12 cellular contexts compared by ENCODE assay signal in genomic region chr2:227407601-227408089, GRCh38. TPM values are rescaled to one million over a fixed set of nuclear protein-coding genes. Genes with fewer than 3 reads are reported as not detected.
A peak's percentile ranks its signal among the peaks of the same experiment; 100 is the strongest.
DNase-seq lines count a peak whose midpoint lies in the region; ATAC-seq, FAIRE-seq and TF ChIP-seq lines count a peak whose summit lies in the region.
"Had no signal": no experiment of that assay in that cellular context is flagged by ENCODE, and none has a peak within 500 bp of the region (broad histone marks: within the 10 kb centered on the region; RNA-seq: fewer than 3 reads in every experiment).

No MANE protein-coding gene starts in this region.

- H3K27ac ChIP-seq in naive thymus-derived CD4-positive, alpha-beta T cell (ENCODE audit: low read depth, low read length): no peak overlapping the region
- H3K27ac ChIP-seq in CD8-positive, alpha-beta memory T cell (ENCODE audit: low read depth, low read length): no peak overlapping the region
- H3K27ac ChIP-seq: cardiac muscle cell had no signal

- H3K4me1 Mint-ChIP-seq in naive thymus-derived CD4-positive, alpha-beta T cell: peaks cover 10 to 46% (median 37%) of the 10 kb centered on the region in 7 donors
- peaks cover 20 to 28% (median 21%) of the 10 kb centered on the region in 3 donors for H3K4me1 Mint-ChIP-seq in CD8-positive, alpha-beta memory T cell
- H3K4me1 Mint-ChIP-seq in naive thymus-derived CD8-positive, alpha-beta T cell: peaks cover 20 to 67% (median 54%) of the 10 kb centered on the region in 4 donors

- peak overlapping the region in 3 of 9 donors; percentile 10 to 57 (median 55) for H3K27ac Mint-ChIP-seq in naive thymus-derived CD4-positive, alpha-beta T cell
- peak overlapping the region in 1 of 8 donors; percentile 60 for H3K27ac Mint-ChIP-seq in CD8-positive, alpha-beta memory T cell
- peak overlapping the region in 5 of 10 donors; percentile 9 to 73 (median 36) for H3K27ac Mint-ChIP-seq in naive thymus-derived CD8-positive, alpha-beta T cell
- H3K27ac Mint-ChIP-seq: type B pancreatic cell had no signal

- DNase-seq in CD1c-positive myeloid dendritic cell (ENCODE audit: extremely low spot score): peak; percentile 86
- DNase-seq in NCI-H524 treated with DMSO at 0.1 percent for 48 hours (lab: John Stamatoyannopoulos, UW): peak; percentile 76
- peak; percentile 79 for DNase-seq in epithelial cell of esophagus (ENCODE audit: low read depth)
- peak in 1 of 9 donors; percentile 9 for DNase-seq in naive thymus-derived CD4-positive, alpha-beta T cell
- DNase-seq in GM12891 (ENCODE audit: insufficient read length, low spot score): no peak
- no peak for DNase-seq in CD8-positive, alpha-beta memory T cell
- DNase-seq in naive thymus-derived CD8-positive, alpha-beta T cell: no peak
- DNase-seq: stimulated activated CD4-positive, alpha-beta T cell treated with anti-CD3 and anti-CD28 coated beads, Interleukin-15, amount 100 ng/mL, for 24 hours had no signal

- H3K9me3 Mint-ChIP-seq in naive thymus-derived CD4-positive, alpha-beta T cell: no peaks in the 10 kb centered on the region
- no peaks in the 10 kb centered on the region for H3K9me3 Mint-ChIP-seq in CD8-positive, alpha-beta memory T cell
- no peaks in the 10 kb centered on the region for H3K9me3 Mint-ChIP-seq in naive thymus-derived CD8-positive, alpha-beta T cell
- H3K9me3 Mint-ChIP-seq: type B pancreatic cell had no signal

- CTCF ChIA-PET in naive thymus-derived CD4-positive, alpha-beta T cell (lab: Charles Lee): interaction anchor here (0.7 kb wide), 1 partner anchor 23 kb away, joined by 3 read pairs; no protein-coding TSS in a partner anchor
- CTCF ChIA-PET in CD8-positive, alpha-beta memory T cell (lab: Charles Lee): no interaction called here

- no peak overlapping the region for H3K4me3 ChIP-seq in epithelial cell of esophagus (ENCODE audit: low read length)
- no peak overlapping the region for H3K4me3 ChIP-seq in naive thymus-derived CD4-positive, alpha-beta T cell (ENCODE audit: low read length)
- H3K4me3 ChIP-seq in CD8-positive, alpha-beta memory T cell (ENCODE audit: low read length): no peak overlapping the region
- H3K4me3 ChIP-seq: cardiac muscle cell had no signal

- no peaks in the 10 kb centered on the region for H3K9me3 ChIP-seq in naive thymus-derived CD4-positive, alpha-beta T cell (ENCODE audit: control insufficient read depth in 2 of 3, low read length in 3 of 3)
- no peaks in the 10 kb centered on the region for H3K9me3 ChIP-seq in CD8-positive, alpha-beta memory T cell (ENCODE audit: low read length)

- peak; percentile 75 for ATAC-seq in naive thymus-derived CD4-positive, alpha-beta T cell
- ATAC-seq in GM18505 (IDR thresholded peaks at IDR 0.05; ENCODE audit: unreplicated experiment): no peak
- ATAC-seq in naive thymus-derived CD8-positive, alpha-beta T cell: no peak

- POLR2A ChIA-PET in naive thymus-derived CD4-positive, alpha-beta T cell (lab: Charles Lee): no interaction called here
- POLR2A ChIA-PET in CD8-positive, alpha-beta memory T cell (lab: Charles Lee): no interaction called here
- POLR2A ChIA-PET in naive thymus-derived CD8-positive, alpha-beta T cell (lab: Charles Lee): no interaction called here

- intact Hi-C loops in naive thymus-derived CD4-positive, alpha-beta T cell (cut with micrococcal nuclease): loop anchor here (2.0 to 5.0 kb wide), 2 partner anchors 65 to 360 kb away; partner anchors contain the start of gene AGFG1 (in 1 of the 2)

- H3K36me3 Mint-ChIP-seq in naive thymus-derived CD4-positive, alpha-beta T cell: no peaks in the 10 kb centered on the region
- H3K36me3 Mint-ChIP-seq in CD8-positive, alpha-beta memory T cell: no peaks in the 10 kb centered on the region
- no peaks in the 10 kb centered on the region for H3K36me3 Mint-ChIP-seq in naive thymus-derived CD8-positive, alpha-beta T cell
- H3K36me3 Mint-ChIP-seq: type B pancreatic cell had no signal

- H3K27me3 Mint-ChIP-seq in naive thymus-derived CD4-positive, alpha-beta T cell: no peaks in the 10 kb centered on the region
- H3K27me3 Mint-ChIP-seq in CD8-positive, alpha-beta memory T cell: peaks cover 0 to 2% of the 10 kb centered on the region in 2 donors
- no peaks in the 10 kb centered on the region for H3K27me3 Mint-ChIP-seq in naive thymus-derived CD8-positive, alpha-beta T cell

- H3K4me1 ChIP-seq in naive thymus-derived CD4-positive, alpha-beta T cell (ENCODE audit: control insufficient read depth in 2 of 2, insufficient read depth in 2 of 2, low read length in 2 of 2): peaks cover 0 to 9% of the 10 kb centered on the region in 2 donors
- H3K4me1 ChIP-seq in CD8-positive, alpha-beta memory T cell (ENCODE audit: insufficient read depth, low read length): peaks cover 7% of the 10 kb centered on the region

- FAIRE-seq in GM12891 (lab: Jason Lieb, UNC): no peak

- no peak overlapping the region for H3K4me3 Mint-ChIP-seq in naive thymus-derived CD4-positive, alpha-beta T cell
- H3K4me3 Mint-ChIP-seq in CD8-positive, alpha-beta memory T cell: no peak overlapping the region
- no peak overlapping the region for H3K4me3 Mint-ChIP-seq in naive thymus-derived CD8-positive, alpha-beta T cell
- H3K4me3 Mint-ChIP-seq: type B pancreatic cell had no signal

- no peaks in the 10 kb centered on the region for H3K36me3 ChIP-seq in naive thymus-derived CD4-positive, alpha-beta T cell (ENCODE audit: control insufficient read depth in 2 of 3, insufficient read depth in 3 of 3, low read length in 3 of 3)
- H3K36me3 ChIP-seq in CD8-positive, alpha-beta memory T cell (ENCODE audit: insufficient read depth, low read length): no peaks in the 10 kb centered on the region
- H3K36me3 ChIP-seq: cardiac muscle cell had no signal

- no peak for TF ChIP-seq POLR2A in GM12891 (IDR thresholded peaks at IDR 0.05; ENCODE audit: low read depth, low read length)
- no peak for TF ChIP-seq POLR2A in GM18505 (IDR thresholded peaks at IDR 0.05; ENCODE audit: borderline replicate concordance, extremely low read depth, insufficient read depth, insufficient read length)

- TF ChIP-seq CTCF in epithelial cell of esophagus (IDR thresholded peaks at IDR 0.05; ENCODE audit: insufficient read depth, low read depth, low read length, missing control alignments): no peak

- H3K27me3 ChIP-seq in naive thymus-derived CD4-positive, alpha-beta T cell (ENCODE audit: control insufficient read depth in 2 of 2, insufficient read depth in 2 of 2, low read length in 2 of 2): no peaks in the 10 kb centered on the region
- H3K27me3 ChIP-seq in CD8-positive, alpha-beta memory T cell (ENCODE audit: insufficient read depth, low read length, poor library complexity, severe bottlenecking): no peaks in the 10 kb centered on the region
- H3K27me3 ChIP-seq: cardiac muscle cell had no signal

TF ChIP-seq in GM12891, 5 proteins besides CTCF, POLR2A, EP300 and RAD21:
- TF ChIP-seq PAX5 (IDR thresholded peaks at IDR 0.05; ENCODE audit: insufficient read depth, low read length, severe bottlenecking) (no peak), SPI1 (IDR thresholded peaks at IDR 0.05; ENCODE audit: low read depth, low read length) (no peak), POU2F2 (IDR thresholded peaks at IDR 0.05; ENCODE audit: low read depth, low read length) (no peak), POLR2AphosphoS5 (IDR thresholded peaks at IDR 0.05; ENCODE audit: low read depth, low read length) (no peak), TAF1 (IDR thresholded peaks at IDR 0.05; ENCODE audit: low read depth, low read length) (no peak)

RNA-seq across cellular contexts. Expression of gene SCYGR1, which starts 19.9 kb away (rescaled TPM):
- total RNA-seq in naive thymus-derived CD4-positive, alpha-beta T cell: not detected
- not detected for polyA plus RNA-seq in naive thymus-derived CD4-positive, alpha-beta T cell
- not detected for polyA plus RNA-seq in GM12891 (2012; ENCODE audit: low read depth, missing spikeins)
- total RNA-seq in CD8-positive, alpha-beta memory T cell: not detected
- polyA plus RNA-seq in CD8-positive, alpha-beta memory T cell: not detected
- not detected for total RNA-seq in naive thymus-derived CD8-positive, alpha-beta T cell
- polyA plus RNA-seq in naive thymus-derived CD8-positive, alpha-beta T cell: not detected
- total RNA-seq: activated CD8-positive, alpha-beta memory T cell treated with anti-CD3 and anti-CD28 coated beads for 36 hours; cardiac muscle cell had no signal
- polyA plus RNA-seq: cardiac muscle cell had no signal

RNA-seq across cellular contexts. Expression of gene TM4SF20, which starts 28.5 kb away (rescaled TPM):
- total RNA-seq in naive thymus-derived CD4-positive, alpha-beta T cell: not detected
- under 1 TPM in 1 of 2 donors, not detected in 1; 0.09 TPM for polyA plus RNA-seq in naive thymus-derived CD4-positive, alpha-beta T cell
- polyA plus RNA-seq in GM12891 (2012; ENCODE audit: low read depth, missing spikeins): not detected
- not detected for total RNA-seq in CD8-positive, alpha-beta memory T cell
- polyA plus RNA-seq in CD8-positive, alpha-beta memory T cell: not detected
- not detected for total RNA-seq in naive thymus-derived CD8-positive, alpha-beta T cell
- polyA plus RNA-seq in naive thymus-derived CD8-positive, alpha-beta T cell: not detected
- total RNA-seq: activated CD8-positive, alpha-beta memory T cell treated with anti-CD3 and anti-CD28 coated beads for 36 hours; cardiac muscle cell had no signal
- polyA plus RNA-seq: cardiac muscle cell had no signal

Comparison
In these comparisons a context has a peak if more than half of its experiments do, and no peak if none do; other contexts are left out.
1. DNase-seq: peak in CD1c-positive myeloid dendritic cell (single experiment), NCI-H524 treated with DMSO at 0.1 percent for 48 hours (single experiment) and epithelial cell of esophagus (single experiment); none in GM12891 (single experiment), CD8-positive, alpha-beta memory T cell (0 of 5) and naive thymus-derived CD8-positive, alpha-beta T cell (0 of 10).